In genomic region chr6:95266537-95267258, GRCh38 we compare ENCODE assay signal across 23 cellular contexts.
"Had no signal": no experiment of that assay in that cellular context is flagged by ENCODE, and none has a peak within 500 bp of the region (broad histone marks: within the 10 kb centered on the region; RNA-seq: fewer than 3 reads in every experiment).

No MANE protein-coding gene starts in this region.

- H3K27me3 Mint-ChIP-seq: activated CD8-positive, alpha-beta T cell treated with anti-CD3 and anti-CD28 coated beads for 36 hours; activated naive CD4-positive, alpha-beta T cell treated with anti-CD3 and anti-CD28 coated beads, Interleukin-2, amount 50 U/mL, for 24 hours; central memory CD8-positive, alpha-beta T cell; naive thymus-derived CD8-positive, alpha-beta T cell had no signal

- H3K9me3 ChIP-seq: adrenal gland, body of pancreas, transverse colon had no signal

- H3K36me3 Mint-ChIP-seq: activated naive CD4-positive, alpha-beta T cell treated with anti-CD3 and anti-CD28 coated beads, Interleukin-2, amount 50 U/mL, for 24 hours; immature natural killer cell; naive thymus-derived CD8-positive, alpha-beta T cell had no signal

- H3K4me3 ChIP-seq: adrenal gland, body of pancreas, lung, skin epidermis, transverse colon had no signal

- H3K27ac ChIP-seq: adrenal gland, body of pancreas, skin epidermis, transverse colon had no signal

- ATAC-seq: activated CD8-positive, alpha-beta T cell treated with anti-CD3 and anti-CD28 coated beads for 36 hours; activated T-cell treated with anti-CD3 and anti-CD28 coated beads, Interleukin-2, amount 50 U/mL, for 4 hours; body of pancreas; left colon; naive thymus-derived CD8-positive, alpha-beta T cell; stimulated activated naive CD8-positive, alpha-beta T cell treated with anti-CD3 and anti-CD28 coated beads, Interleukin-15, Interleukin-2, amounts not matched to agents 100 U/mL and 50 U/mL, for 24 hours had no signal

- H3K9me3 Mint-ChIP-seq: activated CD8-positive, alpha-beta T cell treated with anti-CD3 and anti-CD28 coated beads for 36 hours; activated naive CD4-positive, alpha-beta T cell treated with anti-CD3 and anti-CD28 coated beads, Interleukin-2, amount 50 U/mL, for 24 hours; activated T-cell treated with anti-CD3 and anti-CD28 coated beads, Interleukin-2, amount 50 U/mL, for 4 hours; central memory CD8-positive, alpha-beta T cell had no signal

- H3K27me3 ChIP-seq: adrenal gland, body of pancreas, transverse colon had no signal

- H3K36me3 ChIP-seq: adrenal gland, transverse colon had no signal

- H3K4me3 Mint-ChIP-seq: activated CD8-positive, alpha-beta T cell treated with anti-CD3 and anti-CD28 coated beads for 36 hours; activated naive CD4-positive, alpha-beta T cell treated with anti-CD3 and anti-CD28 coated beads, Interleukin-2, amount 50 U/mL, for 24 hours; activated T-cell treated with anti-CD3 and anti-CD28 coated beads, Interleukin-2, amount 50 U/mL, for 4 hours; central memory CD8-positive, alpha-beta T cell; immature natural killer cell; naive thymus-derived CD8-positive, alpha-beta T cell had no signal

- H3K4me1 ChIP-seq: adrenal gland, body of pancreas, transverse colon had no signal

- H3K27ac Mint-ChIP-seq: activated CD8-positive, alpha-beta T cell treated with anti-CD3 and anti-CD28 coated beads for 36 hours; activated naive CD4-positive, alpha-beta T cell treated with anti-CD3 and anti-CD28 coated beads, Interleukin-2, amount 50 U/mL, for 24 hours; immature natural killer cell; naive thymus-derived CD8-positive, alpha-beta T cell had no signal

- DNase-seq: activated CD4-positive, alpha-beta T cell treated with anti-CD3 and anti-CD28 coated beads for 4 hours; activated CD8-positive, alpha-beta T cell treated with anti-CD3 and anti-CD28 coated beads for 36 hours; activated effector memory CD4-positive, alpha-beta T cell treated with Interleukin-2 at 50 U/mL for 16 hours; activated T-cell treated with anti-CD3 and anti-CD28 coated beads, Interleukin-2, amount 50 U/mL, for 4 hours; adrenal gland; body of pancreas; cortex of kidney; effector CD4-positive, alpha-beta T cell; foreskin melanocyte; head of caudate nucleus; immature natural killer cell; left colon; naive thymus-derived CD8-positive, alpha-beta T cell; posterior cingulate gyrus; retina; stimulated activated CD4-positive, alpha-beta T cell treated with anti-CD3 and anti-CD28 coated beads, Interleukin-4, amount 100 ng/mL, for 4 hours; stimulated activated CD8-positive, alpha-beta memory T cell treated with anti-CD3 and anti-CD28 coated beads, Interleukin-4, amount 100 ng/mL, for 48 hours; stimulated activated naive CD8-positive, alpha-beta T cell treated with anti-CD3 and anti-CD28 coated beads, Interleukin-15, Interleukin-2, amounts not matched to agents 100 U/mL and 50 U/mL, for 24 hours; transverse colon had no signal

- H3K4me1 Mint-ChIP-seq: activated naive CD4-positive, alpha-beta T cell treated with anti-CD3 and anti-CD28 coated beads, Interleukin-2, amount 50 U/mL, for 24 hours; central memory CD8-positive, alpha-beta T cell; immature natural killer cell; naive thymus-derived CD8-positive, alpha-beta T cell had no signal
